In genomic region chr4:4216668-4217067, GRCh38 we compare ENCODE assay signal across 20 cellular contexts. TPM values are rescaled to one million over a fixed set of nuclear protein-coding genes. Genes with fewer than 3 reads are reported as not detected.
A peak's percentile ranks its signal among the peaks of the same experiment; 100 is the strongest.
DNase-seq lines count a peak whose midpoint lies in the region; ATAC-seq, FAIRE-seq and TF ChIP-seq lines count a peak whose summit lies in the region.
"Had no signal": no experiment of that assay in that cellular context is flagged by ENCODE, and none has a peak within 500 bp of the region (broad histone marks: within the 10 kb centered on the region; RNA-seq: fewer than 3 reads in every experiment).

No MANE protein-coding gene starts in this region.

- ATAC-seq in Right ventricle myocardium superior (ENCODE audit: poor library complexity) = no peak
- no peak for ATAC-seq in HG02973 (IDR thresholded peaks at IDR 0.05; ENCODE audit: unreplicated experiment)
- ATAC-seq in GM18502 (IDR thresholded peaks at IDR 0.05; ENCODE audit: poor library complexity, unreplicated experiment) = no peak
- ATAC-seq: heart right ventricle had no signal

- TF ChIP-seq CTCF in bronchial epithelial cell (IDR thresholded peaks at IDR 0.05; ENCODE audit: insufficient read depth, low read length, severe bottlenecking) (no peak), coronary artery (IDR thresholded peaks at IDR 0.05) (no peak)

- peaks cover 8% of the 10 kb centered on the region; the same call in 1 of the 2 replicates for H3K4me1 ChIP-seq in HUES48 (ENCODE audit: control insufficient read depth, insufficient read depth, low read length)
- H3K4me1 ChIP-seq: heart right ventricle, left ventricle myocardium inferior, transverse colon had no signal

- intact Hi-C loops in Right ventricle myocardium superior (cut with DNase I) = no loop called here

- no peaks in the 10 kb centered on the region for H3K9me3 ChIP-seq in HUES48 (ENCODE audit: control insufficient read depth, insufficient read depth, low read length)
- H3K9me3 ChIP-seq: heart right ventricle, left ventricle myocardium inferior, transverse colon had no signal

- DNase-seq in Daoy (ENCODE audit: low read depth) (peak; percentile 75), bronchial epithelial cell (ENCODE audit: low read depth) (peak; percentile 67), lung microvascular endothelial cell (ENCODE audit: low read depth in 2 of 2) (peak; percentile 11 to 39), Right ventricle myocardium superior (no peak), coronary artery (ENCODE audit: low spot score) (no peak)
- DNase-seq: activated naive CD4-positive, alpha-beta T cell treated with anti-CD3 and anti-CD28 coated beads for 36 hours; central memory CD4-positive, alpha-beta T cell; GF-D8; heart right ventricle; left ventricle myocardium inferior; NCI-H1048; stimulated activated CD4-positive, alpha-beta T cell treated with anti-CD3 and anti-CD28 coated beads, Interleukin-2, amount 100 ng/mL, for 24 hours; stimulated activated CD8-positive, alpha-beta memory T cell treated with anti-CD3 and anti-CD28 coated beads, Interleukin-4, amount 100 ng/mL, for 48 hours; transverse colon had no signal

- peak; percentile 82 for FAIRE-seq in bronchial epithelial cell (lab: Jason Lieb, UNC)

- H3K36me3 ChIP-seq in HUES48 (ENCODE audit: control insufficient read depth, insufficient read depth, low read length) (no peaks in the 10 kb centered on the region), bronchial epithelial cell (ENCODE audit: control insufficient read depth, insufficient read depth, low read length) (no peaks in the 10 kb centered on the region)
- H3K36me3 ChIP-seq: heart right ventricle, left ventricle myocardium inferior, transverse colon had no signal

- H3K27me3 ChIP-seq in HUES48 (ENCODE audit: control insufficient read depth, insufficient read depth, low read length) (no peaks in the 10 kb centered on the region), bronchial epithelial cell (ENCODE audit: control insufficient read depth, insufficient read depth, low read length) (no peaks in the 10 kb centered on the region)

- no peak overlapping the region for H3K4me3 ChIP-seq in HUES48 (ENCODE audit: low read depth, low read length)
- no peak overlapping the region for H3K4me3 ChIP-seq in bronchial epithelial cell (ENCODE audit: low read depth, low read length)
- no peak overlapping the region for H3K4me3 ChIP-seq in coronary artery
- H3K4me3 ChIP-seq: heart right ventricle, left ventricle myocardium inferior, transverse colon had no signal

- H3K27ac ChIP-seq in HUES48 (ENCODE audit: low read depth, low read length) (peak overlapping the region; percentile 32), coronary artery (no peak overlapping the region)
- H3K27ac ChIP-seq: heart right ventricle, left ventricle myocardium inferior, transverse colon had no signal

- H3K9ac ChIP-seq in HUES48 (ENCODE audit: low read depth, low read length) = no peak overlapping the region

RNA-seq across cellular contexts. Expression of gene OTOP1, which starts 10.1 kb away (rescaled TPM):
- not detected in 2 replicates for total RNA-seq in Daoy (2014; rRNA removed; shearing (Covaris generic))
- total RNA-seq in bronchial epithelial cell (not detected in 2 replicates), lung microvascular endothelial cell (not detected in 2 replicates), Right ventricle myocardium superior (not detected)
- total RNA-seq: activated naive CD4-positive, alpha-beta T cell treated with anti-CD3 and anti-CD28 coated beads for 36 hours; epithelial cell of proximal tubule; heart right ventricle; HT-29; left ventricle myocardium inferior; pulmonary artery endothelial cell; transverse colon had no signal

RNA-seq across cellular contexts. Expression of gene TMEM128, which starts 31.4 kb away (rescaled TPM):
- 19.3 and 19.4 TPM in 2 replicates for total RNA-seq in Daoy (2014; rRNA removed; shearing (Covaris generic))
- 20.0 and 29.4 TPM in 2 replicates for total RNA-seq in bronchial epithelial cell
- 14.6 and 16.3 TPM in 2 replicates for total RNA-seq in lung microvascular endothelial cell
- total RNA-seq in Right ventricle myocardium superior = 7.7 TPM

Comparison
In these comparisons a context has a peak if more than half of its experiments do, and no peak if none do; other contexts are left out.
1. DNase-seq: peak in Daoy (single experiment), bronchial epithelial cell (single experiment) and lung microvascular endothelial cell (2 of 2); none in Right ventricle myocardium superior (single experiment) and coronary artery (single experiment).